Comparison of ENCODE assay signal across 1 cellular context in the genomic region with DNA sequence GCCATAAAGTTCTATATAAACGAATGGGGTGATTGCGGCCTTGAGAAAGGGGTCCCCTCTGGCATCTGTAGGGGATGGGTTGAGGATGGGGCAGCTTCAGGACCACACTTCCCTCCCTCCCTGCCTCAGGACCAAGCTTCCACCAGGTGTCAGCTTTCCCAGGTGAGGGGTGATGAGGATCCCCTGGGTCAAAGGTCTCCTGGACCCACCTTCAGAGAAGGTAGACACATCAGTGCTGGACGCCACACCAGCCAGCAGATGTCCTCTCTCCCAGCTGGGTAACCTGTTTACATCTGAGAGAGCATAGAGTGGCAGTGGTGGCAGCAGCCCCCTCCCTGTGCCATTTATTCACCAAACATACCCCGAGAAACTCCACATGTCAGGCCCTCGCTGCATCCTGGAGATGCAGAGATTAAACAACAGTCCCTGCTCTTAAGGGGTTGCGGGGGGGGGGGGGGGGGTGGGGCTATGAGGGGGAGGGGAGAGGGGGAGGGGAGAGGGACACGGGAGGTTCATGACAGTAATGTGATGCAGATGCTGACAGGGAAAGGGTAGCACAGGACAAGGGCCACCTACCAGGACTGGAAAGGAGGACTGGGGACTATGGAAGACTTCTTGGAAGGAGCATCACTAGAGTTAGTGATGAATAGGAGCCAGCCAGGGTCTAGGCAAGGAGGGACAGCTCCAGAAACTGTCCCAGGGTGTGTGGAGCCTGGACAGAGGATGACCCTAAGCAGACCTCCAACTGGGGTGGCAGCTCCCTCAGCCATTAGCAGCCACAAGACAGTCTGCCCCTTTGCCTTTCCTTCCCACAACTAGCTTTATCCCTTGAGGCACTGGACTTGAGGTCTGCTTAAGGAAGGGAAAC.
TF ChIP-seq lines count a peak whose summit lies in the region.

No MANE protein-coding gene starts in this region.

TF ChIP-seq in HEK293, 187 proteins besides CTCF, POLR2A, EP300 and RAD21 (continued from another document):
- TF ChIP-seq, protein P1, sequence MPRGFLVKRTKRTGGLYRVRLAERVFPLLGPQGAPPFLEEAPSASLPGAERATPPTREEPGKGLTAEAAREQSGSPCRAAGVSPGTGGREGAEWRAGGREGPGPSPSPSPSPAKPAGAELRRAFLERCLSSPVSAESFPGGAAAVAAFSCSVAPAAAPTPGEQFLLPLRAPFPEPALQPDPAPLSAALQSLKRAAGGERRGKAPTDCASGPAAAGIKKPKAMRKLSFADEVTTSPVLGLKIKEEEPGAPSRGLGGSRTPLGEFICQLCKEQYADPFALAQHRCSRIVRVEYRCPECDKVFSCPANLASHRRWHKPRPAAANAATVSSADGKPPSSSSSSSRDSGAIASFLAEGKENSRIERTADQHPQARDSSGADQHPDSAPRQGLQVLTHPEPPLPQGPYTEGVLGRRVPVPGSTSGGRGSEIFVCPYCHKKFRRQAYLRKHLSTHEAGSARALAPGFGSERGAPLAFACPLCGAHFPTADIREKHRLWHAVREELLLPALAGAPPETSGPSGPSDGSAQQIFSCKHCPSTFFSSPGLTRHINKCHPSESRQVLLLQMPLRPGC (tag by site-specific recombination; IDR thresholded peaks at IDR 0.05), result no peak
- TF ChIP-seq, protein P2, sequence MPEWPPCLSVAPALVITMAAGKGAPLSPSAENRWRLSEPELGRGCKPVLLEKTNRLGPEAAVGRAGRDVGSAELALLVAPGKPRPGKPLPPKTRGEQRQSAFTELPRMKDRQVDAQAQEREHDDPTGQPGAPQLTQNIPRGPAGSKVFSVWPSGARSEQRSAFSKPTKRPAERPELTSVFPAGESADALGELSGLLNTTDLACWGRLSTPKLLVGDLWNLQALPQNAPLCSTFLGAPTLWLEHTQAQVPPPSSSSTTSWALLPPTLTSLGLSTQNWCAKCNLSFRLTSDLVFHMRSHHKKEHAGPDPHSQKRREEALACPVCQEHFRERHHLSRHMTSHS (tag by site-specific recombination; IDR thresholded peaks at IDR 0.05), result no peak
- TF ChIP-seq KLF9 (tag by site-specific recombination; IDR thresholded peaks at IDR 0.05; ENCODE audit: low read depth) (no peak), MYNN (tag by site-specific recombination; IDR thresholded peaks at IDR 0.05; ENCODE audit: borderline replicate concordance) (no peak), ZBTB1 (tag by site-specific recombination; IDR thresholded peaks at IDR 0.05) (no peak)
- TF ChIP-seq, protein P3, sequence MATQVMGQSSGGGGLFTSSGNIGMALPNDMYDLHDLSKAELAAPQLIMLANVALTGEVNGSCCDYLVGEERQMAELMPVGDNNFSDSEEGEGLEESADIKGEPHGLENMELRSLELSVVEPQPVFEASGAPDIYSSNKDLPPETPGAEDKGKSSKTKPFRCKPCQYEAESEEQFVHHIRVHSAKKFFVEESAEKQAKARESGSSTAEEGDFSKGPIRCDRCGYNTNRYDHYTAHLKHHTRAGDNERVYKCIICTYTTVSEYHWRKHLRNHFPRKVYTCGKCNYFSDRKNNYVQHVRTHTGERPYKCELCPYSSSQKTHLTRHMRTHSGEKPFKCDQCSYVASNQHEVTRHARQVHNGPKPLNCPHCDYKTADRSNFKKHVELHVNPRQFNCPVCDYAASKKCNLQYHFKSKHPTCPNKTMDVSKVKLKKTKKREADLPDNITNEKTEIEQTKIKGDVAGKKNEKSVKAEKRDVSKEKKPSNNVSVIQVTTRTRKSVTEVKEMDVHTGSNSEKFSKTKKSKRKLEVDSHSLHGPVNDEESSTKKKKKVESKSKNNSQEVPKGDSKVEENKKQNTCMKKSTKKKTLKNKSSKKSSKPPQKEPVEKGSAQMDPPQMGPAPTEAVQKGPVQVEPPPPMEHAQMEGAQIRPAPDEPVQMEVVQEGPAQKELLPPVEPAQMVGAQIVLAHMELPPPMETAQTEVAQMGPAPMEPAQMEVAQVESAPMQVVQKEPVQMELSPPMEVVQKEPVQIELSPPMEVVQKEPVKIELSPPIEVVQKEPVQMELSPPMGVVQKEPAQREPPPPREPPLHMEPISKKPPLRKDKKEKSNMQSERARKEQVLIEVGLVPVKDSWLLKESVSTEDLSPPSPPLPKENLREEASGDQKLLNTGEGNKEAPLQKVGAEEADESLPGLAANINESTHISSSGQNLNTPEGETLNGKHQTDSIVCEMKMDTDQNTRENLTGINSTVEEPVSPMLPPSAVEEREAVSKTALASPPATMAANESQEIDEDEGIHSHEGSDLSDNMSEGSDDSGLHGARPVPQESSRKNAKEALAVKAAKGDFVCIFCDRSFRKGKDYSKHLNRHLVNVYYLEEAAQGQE (tag by site-specific recombination; IDR thresholded peaks at IDR 0.05), result no peak
- TF ChIP-seq, protein P4, sequence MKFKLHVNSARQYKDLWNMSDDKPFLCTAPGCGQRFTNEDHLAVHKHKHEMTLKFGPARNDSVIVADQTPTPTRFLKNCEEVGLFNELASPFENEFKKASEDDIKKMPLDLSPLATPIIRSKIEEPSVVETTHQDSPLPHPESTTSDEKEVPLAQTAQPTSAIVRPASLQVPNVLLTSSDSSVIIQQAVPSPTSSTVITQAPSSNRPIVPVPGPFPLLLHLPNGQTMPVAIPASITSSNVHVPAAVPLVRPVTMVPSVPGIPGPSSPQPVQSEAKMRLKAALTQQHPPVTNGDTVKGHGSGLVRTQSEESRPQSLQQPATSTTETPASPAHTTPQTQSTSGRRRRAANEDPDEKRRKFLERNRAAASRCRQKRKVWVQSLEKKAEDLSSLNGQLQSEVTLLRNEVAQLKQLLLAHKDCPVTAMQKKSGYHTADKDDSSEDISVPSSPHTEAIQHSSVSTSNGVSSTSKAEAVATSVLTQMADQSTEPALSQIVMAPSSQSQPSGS (tag by site-specific recombination; IDR thresholded peaks at IDR 0.05; ENCODE audit: low read depth), result no peak
